2 cellular contexts compared by ENCODE assay signal in genomic region chr17:45925311-45925710, GRCh38.
TF ChIP-seq lines count a peak whose summit lies in the region.

No MANE protein-coding gene starts in this region.

TF ChIP-seq in HepG2, 621 proteins besides CTCF, POLR2A, EP300 and RAD21 (continued from another document):
- TF ChIP-seq MAFF (IDR thresholded peaks at IDR 0.05; ENCODE audit: low read depth, low read length) = no peak
- TF ChIP-seq PBX3 (CRISPR knock-in tag; IDR thresholded peaks at IDR 0.05; ENCODE audit: borderline replicate concordance) = no peak
- no peak for TF ChIP-seq HMG20A (CRISPR knock-in tag; IDR thresholded peaks at IDR 0.05; ENCODE audit: borderline replicate concordance)
- TF ChIP-seq RFX1 (IDR thresholded peaks at IDR 0.05) = no peak
- TF ChIP-seq SIN3A (IDR thresholded peaks at IDR 0.05; ENCODE audit: borderline replicate concordance, low read depth, low read length) = no peak
- no peak for TF ChIP-seq EED (CRISPR knock-in tag; IDR thresholded peaks at IDR 0.05)
- no peak for TF ChIP-seq POGZ (CRISPR knock-in tag; IDR thresholded peaks at IDR 0.05)
- no peak for TF ChIP-seq ZNF607 (CRISPR knock-in tag; IDR thresholded peaks at IDR 0.05; ENCODE audit: borderline replicate concordance)
- no peak for TF ChIP-seq SNAPC4 (CRISPR knock-in tag; IDR thresholded peaks at IDR 0.05)
- TF ChIP-seq POLR2AphosphoS2 (IDR thresholded peaks at IDR 0.05; ENCODE audit: low read depth, low read length) = no peak
- no peak for TF ChIP-seq TARDBP (CRISPR knock-in tag; IDR thresholded peaks at IDR 0.05)
- no peak for TF ChIP-seq GMEB1 (CRISPR knock-in tag; IDR thresholded peaks at IDR 0.05; ENCODE audit: borderline replicate concordance)
- TF ChIP-seq ZNF12 (CRISPR knock-in tag; IDR thresholded peaks at IDR 0.05) = no peak
- TF ChIP-seq MIXL1 (CRISPR knock-in tag; IDR thresholded peaks at IDR 0.05) = no peak
- no peak for TF ChIP-seq ZBTB21 (CRISPR knock-in tag; IDR thresholded peaks at IDR 0.05)

TF ChIP-seq in liver, 16 proteins besides CTCF, POLR2A, EP300 and RAD21:
- TF ChIP-seq ZBTB33 (IDR thresholded peaks at IDR 0.05) (no peak), YY1 (IDR thresholded peaks at IDR 0.05) (no peak), EGR1 (IDR thresholded peaks at IDR 0.05; ENCODE audit: low read depth in 2 of 2) (no peak), RXRA (IDR thresholded peaks at IDR 0.05) (no peak), TAF1 (conservative IDR thresholded peaks at IDR 0.05) (no peak), HNF4A (conservative IDR thresholded peaks at IDR 0.05) (no peak), REST (IDR thresholded peaks at IDR 0.05) (no peak), HNF4G (IDR thresholded peaks at IDR 0.05) (no peak)
